Comparison of ENCODE assay signal across 25 cellular contexts in the genomic region with DNA sequence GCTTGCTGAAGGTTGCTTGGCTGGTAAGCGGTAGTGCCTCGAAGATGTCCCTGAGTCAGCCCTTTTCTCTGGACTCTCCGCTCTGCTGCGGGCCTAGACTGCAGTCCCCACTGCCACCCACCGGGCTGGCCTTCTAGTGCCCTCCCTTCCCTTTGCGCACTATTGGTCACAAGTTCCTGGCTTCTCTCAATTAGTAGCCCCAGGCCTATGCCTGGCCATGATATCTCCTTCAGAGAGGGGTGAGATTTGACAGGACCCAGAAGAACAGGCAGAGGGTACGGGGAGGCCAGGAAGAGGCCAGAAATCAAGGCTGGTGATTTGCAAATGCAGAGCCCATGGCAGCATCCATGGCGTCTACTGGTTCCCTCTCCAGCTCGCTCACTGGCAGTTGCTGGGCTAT.
"Had no signal": no experiment of that assay in that cellular context is flagged by ENCODE, and none has a peak within 500 bp of the region (broad histone marks: within the 10 kb centered on the region; RNA-seq: fewer than 3 reads in every experiment).

No MANE protein-coding gene starts in this region.

- H3K9me3 ChIP-seq: esophagus muscularis mucosa, gastroesophageal sphincter, heart left ventricle, lower lobe of right lung, mucosa of descending colon, prostate gland, right atrium auricular region, stomach, thyroid gland had no signal

- DNase-seq: dermis blood vessel endothelial cell; effector memory CD4-positive, alpha-beta T cell; foreskin keratinocyte; heart left ventricle; left ventricle myocardium superior; lower lobe of right lung; mucosa of descending colon; naive B cell; stimulated activated CD4-positive, alpha-beta T cell treated with anti-CD3 and anti-CD28 coated beads, Interleukin-2, amount 100 ng/mL, for 24 hours; stimulated activated CD4-positive, alpha-beta T cell treated with anti-CD3 and anti-CD28 coated beads, Interleukin-4, amount 100 ng/mL, for 24 hours; stimulated activated naive CD4-positive, alpha-beta T cell treated with Interleukin-2 at 50 U/mL for 16 hours; stomach; thyroid gland; trophoblast cell had no signal

- FAIRE-seq: endothelial cell of umbilical vein, islet of Langerhans had no signal

- H3K4me1 ChIP-seq: esophagus muscularis mucosa, gastroesophageal sphincter, lower lobe of right lung, parathyroid adenoma, prostate gland had no signal

- H3K27me3 ChIP-seq: esophagus muscularis mucosa, gastroesophageal sphincter, heart left ventricle, hepatocyte, right atrium auricular region, stomach, thyroid gland had no signal

- H3K4me2 ChIP-seq: hepatocyte had no signal

- H2AFZ ChIP-seq: hepatocyte, parathyroid adenoma had no signal

- H3K9ac ChIP-seq: parathyroid adenoma had no signal

- ATAC-seq: foreskin keratinocyte; gastroesophageal sphincter; heart left ventricle; left ventricle myocardium superior; lower lobe of right lung; natural killer cell treated with Interleukin-12 subunit alpha and Interleukin-12 subunit beta and Interleukin-15 and Interleukin-18, amount 100 ng/mL, for 72 hours; stimulated activated effector memory CD8-positive, alpha-beta T cell treated with anti-CD3 and anti-CD28 coated beads, Interleukin-12 subunit alpha, Interleukin-12 subunit beta, amount 100 ng/mL, for 72 hours had no signal

- H3K4me3 ChIP-seq: coronary artery, esophagus muscularis mucosa, gastroesophageal sphincter, heart left ventricle, hepatocyte, lower lobe of right lung, mucosa of descending colon, prostate gland, right atrium auricular region, stomach, thyroid gland had no signal

- H3K36me3 ChIP-seq: esophagus muscularis mucosa, gastroesophageal sphincter, heart left ventricle, lower lobe of right lung, prostate gland, right atrium auricular region, stomach, thyroid gland had no signal

- H3K27ac ChIP-seq: coronary artery, esophagus muscularis mucosa, foreskin keratinocyte, gastroesophageal sphincter, heart left ventricle, hepatocyte, lower lobe of right lung, parathyroid adenoma, prostate gland, right atrium auricular region, stomach, thyroid gland had no signal

- H3K79me2 ChIP-seq: hepatocyte, parathyroid adenoma had no signal
